Comparison of ENCODE assay signal across 8 cellular contexts in genomic region chr19:18205180-18205915, GRCh38. TPM values are rescaled to one million over a fixed set of nuclear protein-coding genes. Genes with fewer than 3 reads are reported as not detected.
A peak's percentile ranks its signal among the peaks of the same experiment; 100 is the strongest.
DNase-seq lines count a peak whose midpoint lies in the region; ATAC-seq and TF ChIP-seq lines count a peak whose summit lies in the region.

No MANE protein-coding gene starts in this region.

- H2BK12ac ChIP-seq in trophoblast cell (ENCODE audit: low read length), result no peak overlapping the region

- ATAC-seq in T-cell (replicated peaks in 1 of 4) (no peak), HG02623 (IDR thresholded peaks at IDR 0.05; ENCODE audit: unreplicated experiment) (no peak), HG02852 (IDR thresholded peaks at IDR 0.05; ENCODE audit: unreplicated experiment) (no peak)

- H4K12ac ChIP-seq in trophoblast cell (ENCODE audit: low read depth, low read length), result peak overlapping the region; percentile 92

- in situ Hi-C loops in astrocyte of the cerebellum (cut with HindIII; ENCODE audit: low sequenced_read_pairs), result no loop called here

- DNase-seq in C1 segment of cervical spinal cord (lab: John Stamatoyannopoulos, UW), result peak in 12 of 14 donors; percentile 8 to 75 (median 65)
- DNase-seq in T-cell, result peak in 27 of 34 experiments; percentile 28 to 62 (median 41)
- peak; percentile 16 for DNase-seq in astrocyte of the cerebellum (ENCODE audit: low read depth)
- DNase-seq in right atrium auricular region (ENCODE audit: low spot score), result peak; percentile 87
- DNase-seq in trophoblast cell, result peak; percentile 37 to 65

- H2AK5ac ChIP-seq in trophoblast cell (ENCODE audit: low read length), result peak overlapping the region; percentile 4

- peak overlapping the region; percentile 97 for H3K4me2 ChIP-seq in trophoblast cell (ENCODE audit: low read length)

- no peaks in the 10 kb centered on the region for H3K9me3 Mint-ChIP-seq in T-cell

- no CpG with 5 or more reads among the region's 36 CpGs for WGBS in trophoblast cell (ENCODE audit: extremely low coverage, insufficient coverage, insufficient read length)

- H2BK5ac ChIP-seq in trophoblast cell (ENCODE audit: low read depth, low read length, poor library complexity), result peak overlapping the region; percentile 91

- peak overlapping the region; percentile 73 for H3K4ac ChIP-seq in trophoblast cell (ENCODE audit: low read depth, low read length)

- H3K4me1 ChIP-seq in HUES48 (ENCODE audit: control insufficient read depth, insufficient read depth, low read length), result peaks cover 9% of the 10 kb centered on the region
- peaks cover 0 to 28% of the 10 kb centered on the region in 2 donors for H3K4me1 ChIP-seq in right atrium auricular region
- H3K4me1 ChIP-seq in trophoblast cell (ENCODE audit: control insufficient read depth in 1 of 2, insufficient read depth in 2 of 2, low read length in 2 of 2), result peaks cover 9 to 12% of the 10 kb centered on the region in 2 experiments

- POLR2A ChIA-PET in T-cell (lab: Charles Lee), result no interaction called here

- peaks cover 12% of the 10 kb centered on the region for H3K36me3 ChIP-seq in HUES48 (ENCODE audit: control insufficient read depth, insufficient read depth, low read length)
- H3K36me3 ChIP-seq in right atrium auricular region, result no peaks in the 10 kb centered on the region
- no peaks in the 10 kb centered on the region for H3K36me3 ChIP-seq in trophoblast cell (ENCODE audit: control insufficient read depth in 1 of 2, insufficient read depth in 2 of 2, low read length in 2 of 2)

- H3K23ac ChIP-seq in trophoblast cell (ENCODE audit: low read length), result no peak overlapping the region

- H3K27ac Mint-ChIP-seq in T-cell, result peak overlapping the region in 1 of 2 donors; percentile 39

- peak overlapping the region; percentile 95 for H3K18ac ChIP-seq in trophoblast cell (ENCODE audit: low read length)

- H3K4me1 Mint-ChIP-seq in T-cell, result peaks cover 22 to 30% (median 24%) of the 10 kb centered on the region in 3 donors

- peak overlapping the region; percentile 87 to 94 (median 88) for H3K4me3 Mint-ChIP-seq in T-cell

- peaks cover 3% of the 10 kb centered on the region for H3K79me2 ChIP-seq in trophoblast cell (ENCODE audit: control insufficient read depth, insufficient read depth, low read length, poor library complexity)

- peak overlapping the region; percentile 75 for H4K91ac ChIP-seq in trophoblast cell (ENCODE audit: low read depth, low read length)

- H3K27ac ChIP-seq in HUES48 (ENCODE audit: low read depth, low read length) (peak overlapping the region; percentile 98), right atrium auricular region (peak overlapping the region; percentile 100), trophoblast cell (ENCODE audit: low read depth, low read length) (peak overlapping the region; percentile 89)

- peaks cover 4 to 10% of the 10 kb centered on the region in 2 donors for H3K27me3 Mint-ChIP-seq in T-cell

- CTCF ChIA-PET in T-cell (lab: Charles Lee), result interaction anchor here in 1 of 2 donors (0.5 to 3.5 kb wide), 7 partner anchors 10 to 762 kb away, joined by 3 to 26 read pairs (median 4); partner anchors contain the start of gene MPV17L2

- peak overlapping the region; percentile 82 for H3K14ac ChIP-seq in trophoblast cell (ENCODE audit: low read length)

- peak overlapping the region; percentile 78 for H3K4me3 ChIP-seq in HUES48 (ENCODE audit: low read depth, low read length)
- H3K4me3 ChIP-seq in astrocyte of the cerebellum (ENCODE audit: low read depth, low read length), result peak overlapping the region; percentile 66
- H3K4me3 ChIP-seq in right atrium auricular region, result peak overlapping the region; percentile 55 to 75
- H3K4me3 ChIP-seq in trophoblast cell (ENCODE audit: low read depth, low read length), result peak overlapping the region; percentile 70

- H4K8ac ChIP-seq in trophoblast cell (ENCODE audit: low read depth, low read length), result peak overlapping the region; percentile 91

- peak overlapping the region; percentile 81 for H2BK120ac ChIP-seq in trophoblast cell (ENCODE audit: insufficient read depth, low read length, poor library complexity)

- peaks cover 8% of the 10 kb centered on the region for H3K79me1 ChIP-seq in trophoblast cell (ENCODE audit: low read length)

- peak overlapping the region; percentile 74 for H3K9ac ChIP-seq in HUES48 (ENCODE audit: low read depth, low read length)
- H3K9ac ChIP-seq in trophoblast cell (ENCODE audit: low read length), result peak overlapping the region; percentile 84

- TF ChIP-seq CTCF in astrocyte of the cerebellum (IDR thresholded peaks at IDR 0.05; ENCODE audit: low read depth, low read length, missing control alignments) (no peak), right atrium auricular region (IDR thresholded peaks at IDR 0.05) (no peak)

- H3K9me3 ChIP-seq in HUES48 (ENCODE audit: control insufficient read depth, insufficient read depth, low read length), result no peaks in the 10 kb centered on the region
- no peaks in the 10 kb centered on the region for H3K9me3 ChIP-seq in right atrium auricular region
- H3K9me3 ChIP-seq in trophoblast cell (ENCODE audit: insufficient read depth, low read depth, low read length), result peaks cover 7% of the 10 kb centered on the region

- peak overlapping the region; percentile 78 for H2AFZ ChIP-seq in trophoblast cell (ENCODE audit: insufficient read depth, low read length, poor library complexity)

- H3K36me3 Mint-ChIP-seq in T-cell, result peaks cover 3% of the 10 kb centered on the region

- H3K27me3 ChIP-seq in HUES48 (ENCODE audit: control insufficient read depth, insufficient read depth, low read length) (no peaks in the 10 kb centered on the region), right atrium auricular region (no peaks in the 10 kb centered on the region), trophoblast cell (ENCODE audit: insufficient read depth, low read length) (no peaks in the 10 kb centered on the region)

RNA-seq across cellular contexts. Expression of gene RAB3A, which starts 1.5 kb away (rescaled TPM):
- total RNA-seq in T-cell (1 to 10 TPM; 4.7 to 8.3 (median 5.6) TPM), right atrium auricular region (10 to 100 TPM in 1 of 2 donors, 1 to 10 TPM in 1; 8.6 to 27.0 TPM)
- 2.5 and 3.0 TPM in 2 replicates for polyA plus RNA-seq in trophoblast cell (2013)

RNA-seq across cellular contexts. Expression of gene MPV17L2, which starts 12.3 kb away (rescaled TPM):
- total RNA-seq in T-cell, result 1 to 10 TPM; 3.8 to 8.2 (median 8.1) TPM
- total RNA-seq in right atrium auricular region, result 10 to 100 TPM; 28.3 to 40.8 TPM
- 26.0 and 26.7 TPM in 2 replicates for polyA plus RNA-seq in trophoblast cell (2013)

RNA-seq across cellular contexts. Expression of gene PDE4C, which starts 20.9 kb away (rescaled TPM):
- not detected for total RNA-seq in T-cell
- 1 to 10 TPM in 1 of 2 donors, not detected in 1; 1.4 TPM for total RNA-seq in right atrium auricular region
- polyA plus RNA-seq in trophoblast cell (2013), result 0.38 and 0.60 TPM in 2 replicates

RNA-seq across cellular contexts. Expression of gene IFI30, which starts 31.7 kb away (rescaled TPM):
- total RNA-seq in T-cell, result 10 to 100 TPM in 1 of 5 donors, 1 to 10 TPM in 4; 3.2 to 11.8 (median 5.1) TPM
- total RNA-seq in right atrium auricular region, result 10 to 100 TPM in 1 of 2 donors, 1 to 10 TPM in 1; 8.1 to 43.2 TPM
- polyA plus RNA-seq in trophoblast cell (2013), result 4.4 and 4.9 TPM in 2 replicates

RNA-seq across cellular contexts. Expression of gene PIK3R2, which starts 52.4 kb away (rescaled TPM):
- total RNA-seq in T-cell (10 to 100 TPM; 11.8 to 25.5 (median 17.6) TPM), right atrium auricular region (10 to 100 TPM; 18.7 to 19.0 TPM)
- 56.7 and 57.2 TPM in 2 replicates for polyA plus RNA-seq in trophoblast cell (2013)

Comparison
In these comparisons a context has a peak if more than half of its experiments do, and no peak if none do; other contexts are left out.
1. DNase-seq: peak in every context shown above with its lines; median percentile 87 in right atrium auricular region; 65 in C1 segment of cervical spinal cord; 51 in trophoblast cell; 41 in T-cell; 16 in astrocyte of the cerebellum.